ENCODE assay signal across 8 cellular contexts in the genomic region with DNA sequence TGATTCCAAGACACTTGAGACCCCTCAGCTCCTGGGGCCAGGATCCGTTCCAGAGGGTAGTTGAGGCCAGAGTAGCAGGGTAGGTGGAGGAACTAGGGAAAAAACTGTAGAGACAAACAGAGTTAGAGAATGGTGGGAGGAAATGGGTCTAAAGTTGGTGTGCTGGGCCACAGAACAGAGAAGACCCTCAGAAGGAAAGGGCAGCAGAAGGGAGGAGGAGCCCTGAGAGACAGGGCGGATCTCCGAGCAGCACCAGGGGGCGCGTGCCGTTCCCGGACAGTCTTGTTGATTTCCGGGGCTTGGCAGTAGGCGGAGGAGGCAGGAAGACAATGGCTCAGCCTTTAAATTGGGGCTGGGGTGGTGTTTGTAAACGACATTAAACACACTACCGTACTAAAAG. TPM values are rescaled to one million over a fixed set of nuclear protein-coding genes. Genes with fewer than 3 reads are reported as not detected.
DNase-seq lines count a peak whose midpoint lies in the region; ATAC-seq and TF ChIP-seq lines count a peak whose summit lies in the region.

No MANE protein-coding gene starts in this region.

- H3K4me1 Mint-ChIP-seq in activated T-cell treated with anti-CD3 and anti-CD28 coated beads, Interleukin-2, amount 50 U/mL, for 4 hours (ENCODE audit: low read depth) = peaks cover 28% of the 10 kb centered on the region

- H3K4me3 Mint-ChIP-seq in activated T-cell treated with anti-CD3 and anti-CD28 coated beads, Interleukin-2, amount 50 U/mL, for 4 hours = peak overlapping the region; percentile 33

- H3K36me3 ChIP-seq in HEK293 (ENCODE audit: control insufficient read depth in 2 of 2, insufficient read depth in 1 of 2, low read length in 2 of 2) = no peaks in the 10 kb centered on the region

- no peaks in the 10 kb centered on the region for H3K9me3 Mint-ChIP-seq in activated T-cell treated with anti-CD3 and anti-CD28 coated beads, Interleukin-2, amount 50 U/mL, for 4 hours

- TF ChIP-seq CTCF in 22Rv1 (IDR thresholded peaks at IDR 0.05) = peak; percentile 62
- peak; percentile 85 for TF ChIP-seq CTCF in HEK293 (tag by site-specific recombination; IDR thresholded peaks at IDR 0.05)

- DNase-seq in activated T-cell treated with anti-CD3 and anti-CD28 coated beads, Interleukin-2, amount 50 U/mL, for 4 hours = peak; percentile 13
- DNase-seq in iPS-NIHi11 (ENCODE audit: low spot score) (peak; percentile 78), superior temporal gyrus (ENCODE audit: extremely low spot score) (peak; percentile 57), glomerular visceral epithelial cell (ENCODE audit: extremely low spot score) (no peak)

- peaks cover 59% of the 10 kb centered on the region for H3K27me3 Mint-ChIP-seq in activated T-cell treated with anti-CD3 and anti-CD28 coated beads, Interleukin-2, amount 50 U/mL, for 4 hours (ENCODE audit: low read depth)

- ATAC-seq in activated T-cell treated with anti-CD3 and anti-CD28 coated beads, Interleukin-2, amount 50 U/mL, for 4 hours = peak in 1 of 2 donors; percentile 38
- ATAC-seq in HG03457 (IDR thresholded peaks at IDR 0.05; ENCODE audit: unreplicated experiment) (no peak), GM21737 (IDR thresholded peaks at IDR 0.05; ENCODE audit: unreplicated experiment) (no peak)

- POLR2A ChIA-PET in HEK293 (lab: Yijun Ruan, JAX) = interaction anchor here (0.6 to 4.6 kb wide), 2 partner anchors 195 to 556 kb away, joined by 3 to 25 read pairs; no protein-coding TSS in a partner anchor

- H3K9me3 ChIP-seq in HEK293 (ENCODE audit: control insufficient read depth, insufficient read depth, low read depth, low read length) = no peaks in the 10 kb centered on the region

- H3K36me3 Mint-ChIP-seq in activated T-cell treated with anti-CD3 and anti-CD28 coated beads, Interleukin-2, amount 50 U/mL, for 4 hours (ENCODE audit: insufficient read depth) = no peaks in the 10 kb centered on the region

- peak overlapping the region; percentile 1; the same call in 1 of the 2 replicates for H3K4me3 ChIP-seq in HEK293 (ENCODE audit: low read depth, low read length)

- CTCF ChIA-PET in HEK293 (lab: Yijun Ruan, JAX) = interaction anchor here (0.5 to 4.5 kb wide), 18 partner anchors 9 to 553 kb away, joined by 3 to 35 read pairs (median 4); no protein-coding TSS in a partner anchor

- peaks cover 3% of the 10 kb centered on the region for H3K4me1 ChIP-seq in HEK293 (ENCODE audit: control insufficient read depth, insufficient read depth, low read length)

- H3K27ac ChIP-seq in 22Rv1 (no peak overlapping the region), HEK293 (ENCODE audit: extremely low read depth, low read depth, low read length) (no peak overlapping the region)

TF ChIP-seq in HEK293, 187 proteins besides CTCF, POLR2A, EP300 and RAD21 (continues in another document):
- TF ChIP-seq ZNF548 (tag by site-specific recombination; IDR thresholded peaks at IDR 0.05) (no peak), SP3 (tag by site-specific recombination; IDR thresholded peaks at IDR 0.05) (no peak), KLF1 (tag by site-specific recombination; IDR thresholded peaks at IDR 0.05) (peak; percentile 64), ZNF830 (tag by site-specific recombination; IDR thresholded peaks at IDR 0.05; ENCODE audit: low read depth) (no peak), ZNF2 (tag by site-specific recombination; IDR thresholded peaks at IDR 0.05) (peak; percentile 42; the same call in 1 of the 2 replicates), ZNF623 (tag by site-specific recombination; IDR thresholded peaks at IDR 0.05) (no peak), ZNF580 (tag by site-specific recombination; IDR thresholded peaks at IDR 0.05) (no peak), ZNF239 (tag by site-specific recombination; IDR thresholded peaks at IDR 0.05) (no peak), ZNF521 (tag by site-specific recombination; IDR thresholded peaks at IDR 0.05) (no peak), ZBTB26 (tag by site-specific recombination; optimal IDR thresholded peaks at IDR 0.05) (peak; percentile 45), ZNF121 (tag by site-specific recombination; IDR thresholded peaks at IDR 0.05) (no peak), ZNF610 (tag by site-specific recombination; IDR thresholded peaks at IDR 0.05; ENCODE audit: borderline replicate concordance) (no peak), ZFHX2 (tag by site-specific recombination; conservative IDR thresholded peaks at IDR 0.05) (peak; percentile 57), ZNF48 (tag by site-specific recombination; IDR thresholded peaks at IDR 0.05) (no peak), ZNF23 (tag by site-specific recombination; IDR thresholded peaks at IDR 0.05; ENCODE audit: borderline replicate concordance) (no peak), ZNF544 (tag by site-specific recombination; IDR thresholded peaks at IDR 0.05) (no peak), HOXA7 (CRISPR knock-in tag; IDR thresholded peaks at IDR 0.05; ENCODE audit: borderline replicate concordance) (no peak), TRIM28 (IDR thresholded peaks at IDR 0.05; ENCODE audit: borderline replicate concordance, low read length) (no peak), ZNF747 (tag by site-specific recombination; IDR thresholded peaks at IDR 0.05) (no peak), KLF9 (tag by site-specific recombination; IDR thresholded peaks at IDR 0.05; ENCODE audit: low read depth) (no peak), ZNF596 (tag by site-specific recombination; IDR thresholded peaks at IDR 0.05) (no peak), ZNF473 (tag by site-specific recombination; IDR thresholded peaks at IDR 0.05) (no peak), SCRT1 (tag by site-specific recombination; IDR thresholded peaks at IDR 0.05; ENCODE audit: borderline replicate concordance) (no peak), ZBTB7A (tag by site-specific recombination; IDR thresholded peaks at IDR 0.05; ENCODE audit: low read depth) (no peak), ZNF335 (tag by site-specific recombination; conservative IDR thresholded peaks at IDR 0.05) (peak; percentile 28; the same call in 1 of the 2 replicates)
- TF ChIP-seq, protein P1, sequence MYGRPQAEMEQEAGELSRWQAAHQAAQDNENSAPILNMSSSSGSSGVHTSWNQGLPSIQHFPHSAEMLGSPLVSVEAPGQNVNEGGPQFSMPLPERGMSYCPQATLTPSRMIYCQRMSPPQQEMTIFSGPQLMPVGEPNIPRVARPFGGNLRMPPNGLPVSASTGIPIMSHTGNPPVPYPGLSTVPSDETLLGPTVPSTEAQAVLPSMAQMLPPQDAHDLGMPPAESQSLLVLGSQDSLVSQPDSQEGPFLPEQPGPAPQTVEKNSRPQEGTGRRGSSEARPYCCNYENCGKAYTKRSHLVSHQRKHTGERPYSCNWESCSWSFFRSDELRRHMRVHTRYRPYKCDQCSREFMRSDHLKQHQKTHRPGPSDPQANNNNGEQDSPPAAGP (tag by site-specific recombination; IDR thresholded peaks at IDR 0.05) = no peak
- TF ChIP-seq, protein P2, sequence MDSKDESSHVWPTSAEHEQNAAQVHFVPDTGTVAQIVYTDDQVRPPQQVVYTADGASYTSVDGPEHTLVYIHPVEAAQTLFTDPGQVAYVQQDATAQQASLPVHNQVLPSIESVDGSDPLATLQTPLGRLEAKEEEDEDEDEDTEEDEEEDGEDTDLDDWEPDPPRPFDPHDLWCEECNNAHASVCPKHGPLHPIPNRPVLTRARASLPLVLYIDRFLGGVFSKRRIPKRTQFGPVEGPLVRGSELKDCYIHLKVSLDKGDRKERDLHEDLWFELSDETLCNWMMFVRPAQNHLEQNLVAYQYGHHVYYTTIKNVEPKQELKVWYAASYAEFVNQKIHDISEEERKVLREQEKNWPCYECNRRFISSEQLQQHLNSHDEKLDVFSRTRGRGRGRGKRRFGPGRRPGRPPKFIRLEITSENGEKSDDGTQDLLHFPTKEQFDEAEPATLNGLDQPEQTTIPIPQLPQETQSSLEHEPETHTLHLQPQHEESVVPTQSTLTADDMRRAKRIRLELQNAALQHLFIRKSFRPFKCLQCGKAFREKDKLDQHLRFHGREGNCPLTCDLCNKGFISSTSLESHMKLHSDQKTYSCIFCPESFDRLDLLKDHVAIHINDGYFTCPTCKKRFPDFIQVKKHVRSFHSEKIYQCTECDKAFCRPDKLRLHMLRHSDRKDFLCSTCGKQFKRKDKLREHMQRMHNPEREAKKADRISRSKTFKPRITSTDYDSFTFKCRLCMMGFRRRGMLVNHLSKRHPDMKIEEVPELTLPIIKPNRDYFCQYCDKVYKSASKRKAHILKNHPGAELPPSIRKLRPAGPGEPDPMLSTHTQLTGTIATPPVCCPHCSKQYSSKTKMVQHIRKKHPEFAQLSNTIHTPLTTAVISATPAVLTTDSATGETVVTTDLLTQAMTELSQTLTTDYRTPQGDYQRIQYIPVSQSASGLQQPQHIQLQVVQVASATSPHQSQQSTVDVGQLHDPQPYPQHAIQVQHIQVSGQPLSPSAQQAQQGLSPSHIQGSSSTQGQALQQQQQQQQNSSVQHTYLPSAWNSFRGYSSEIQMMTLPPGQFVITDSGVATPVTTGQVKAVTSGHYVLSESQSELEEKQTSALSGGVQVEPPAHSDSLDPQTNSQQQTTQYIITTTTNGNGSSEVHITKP (tag by site-specific recombination; IDR thresholded peaks at IDR 0.05) = no peak
- TF ChIP-seq, protein P3, sequence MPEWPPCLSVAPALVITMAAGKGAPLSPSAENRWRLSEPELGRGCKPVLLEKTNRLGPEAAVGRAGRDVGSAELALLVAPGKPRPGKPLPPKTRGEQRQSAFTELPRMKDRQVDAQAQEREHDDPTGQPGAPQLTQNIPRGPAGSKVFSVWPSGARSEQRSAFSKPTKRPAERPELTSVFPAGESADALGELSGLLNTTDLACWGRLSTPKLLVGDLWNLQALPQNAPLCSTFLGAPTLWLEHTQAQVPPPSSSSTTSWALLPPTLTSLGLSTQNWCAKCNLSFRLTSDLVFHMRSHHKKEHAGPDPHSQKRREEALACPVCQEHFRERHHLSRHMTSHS (tag by site-specific recombination; IDR thresholded peaks at IDR 0.05) = no peak

RNA-seq across cellular contexts. Expression of gene CECR2, which starts 2.4 kb away (rescaled TPM):
- under 1 TPM; 0.05 to 0.14 (median 0.08) TPM for total RNA-seq in activated T-cell treated with anti-CD3 and anti-CD28 coated beads, Interleukin-2, amount 50 U/mL, for 4 hours
